10 cellular contexts compared by ENCODE assay signal in the genomic region with DNA sequence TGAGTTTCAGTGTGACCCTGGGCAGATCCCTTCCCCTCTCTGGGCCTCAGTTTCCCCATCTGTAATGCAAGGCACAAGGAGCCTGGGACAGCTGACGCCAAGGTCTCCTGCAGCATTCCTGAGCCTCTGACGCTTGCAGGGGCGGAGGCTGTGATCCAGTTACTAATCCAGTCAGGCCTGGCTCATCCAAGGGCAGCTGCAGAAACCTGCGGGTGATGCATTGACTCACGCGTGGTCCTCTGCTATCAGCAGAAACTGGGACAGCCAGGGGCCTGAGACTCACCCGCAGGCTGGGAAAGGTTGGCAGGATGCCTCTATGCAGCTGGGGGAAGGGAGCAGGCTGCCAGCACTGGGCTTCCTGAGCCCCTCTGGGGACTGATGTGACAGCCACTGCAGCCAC.
DNase-seq lines count a peak whose midpoint lies in the region; ATAC-seq and TF ChIP-seq lines count a peak whose summit lies in the region.
"Had no signal": no experiment of that assay in that cellular context is flagged by ENCODE, and none has a peak within 500 bp of the region (broad histone marks: within the 10 kb centered on the region; RNA-seq: fewer than 3 reads in every experiment).

No MANE protein-coding gene starts in this region.

- H3K27ac ChIP-seq in HCT116 (ENCODE audit: low read depth, low read length): no peak overlapping the region
- H3K27ac ChIP-seq in angular gyrus (ENCODE audit: low read depth, low read length): peak overlapping the region; percentile 85
- peak overlapping the region; percentile 78 for H3K27ac ChIP-seq in right cardiac atrium (ENCODE audit: low read length)
- H3K27ac ChIP-seq in smooth muscle cell (ENCODE audit: low read depth): peak overlapping the region; percentile 79
- no peak overlapping the region for H3K27ac ChIP-seq in H9 (ENCODE audit: insufficient read length, low read depth, low read length)
- H3K27ac ChIP-seq: tibial artery had no signal

- H4K5ac ChIP-seq in H9 (ENCODE audit: insufficient read length, low read depth, low read length): no peak overlapping the region

- H3K36me3 ChIP-seq in HCT116 (ENCODE audit: control insufficient read depth in 1 of 2, insufficient read depth in 2 of 2, low read length in 2 of 2) (no peaks in the 10 kb centered on the region), smooth muscle cell (ENCODE audit: low read depth) (no peaks in the 10 kb centered on the region)
- H3K36me3 ChIP-seq: tibial artery had no signal

- no peak overlapping the region; the same call in 1 of the 2 replicates for H3K14ac ChIP-seq in H9 (ENCODE audit: insufficient read depth, low read length)

- H2AK5ac ChIP-seq in H9 (ENCODE audit: insufficient read length, low read length): no peak overlapping the region

- no peaks in the 10 kb centered on the region for H3K9me3 ChIP-seq in HCT116 (ENCODE audit: control insufficient read depth in 1 of 2, insufficient read depth in 1 of 2, low read depth in 1 of 2, low read length in 2 of 2)
- no peaks in the 10 kb centered on the region for H3K9me3 ChIP-seq in right cardiac atrium (ENCODE audit: control insufficient read depth, low read length)
- no peaks in the 10 kb centered on the region for H3K9me3 ChIP-seq in smooth muscle cell (replicated peaks; ENCODE audit: low read depth)
- no peaks in the 10 kb centered on the region for H3K9me3 ChIP-seq in H9 (ENCODE audit: control insufficient read depth, low read depth, low read length)
- H3K9me3 ChIP-seq: tibial artery had no signal

- POLR2A ChIA-PET in HCT116 (lab: Charles Lee): no interaction called here

- H3K27me3 ChIP-seq in HCT116 (ENCODE audit: insufficient read depth, low read length) (no peaks in the 10 kb centered on the region), right cardiac atrium (ENCODE audit: control insufficient read depth, insufficient read depth) (no peaks in the 10 kb centered on the region), smooth muscle cell (ENCODE audit: low read depth) (no peaks in the 10 kb centered on the region), H9 (ENCODE audit: insufficient read depth, low read length) (no peaks in the 10 kb centered on the region)

- H3K79me1 ChIP-seq in H9 (ENCODE audit: insufficient read depth, low read depth, low read length, poor library complexity, severe bottlenecking): no peaks in the 10 kb centered on the region

- peak overlapping the region in 1 of 2 experiments; percentile 21; a peak in 1 of 4 replicates for H3K4me3 ChIP-seq in HCT116 (replicated peaks in 1 of 2; ENCODE audit: low read depth in 1 of 2, low read length in 2 of 2)
- no peak overlapping the region for H3K4me3 ChIP-seq in right cardiac atrium (ENCODE audit: low read length)
- no peak overlapping the region for H3K4me3 ChIP-seq in smooth muscle cell
- H3K4me3 ChIP-seq: tibial artery had no signal

- H4K91ac ChIP-seq in H9 (ENCODE audit: insufficient read length, low read depth, low read length): no peak overlapping the region

- H3K27me3 Mint-ChIP-seq in H9 (ENCODE audit: low read depth): peaks cover 11% of the 10 kb centered on the region

- H3K9me2 ChIP-seq in HCT116 (ENCODE audit: insufficient read depth): no peaks in the 10 kb centered on the region

- no peak overlapping the region for H2BK20ac ChIP-seq in H9 (ENCODE audit: low read depth, low read length, poor library complexity, severe bottlenecking)

- H4K20me1 ChIP-seq in HCT116 (ENCODE audit: insufficient read depth) (no peaks in the 10 kb centered on the region), smooth muscle cell (ENCODE audit: low read depth) (no peaks in the 10 kb centered on the region), H9 (ENCODE audit: control insufficient read depth, insufficient read depth, insufficient read length) (no peaks in the 10 kb centered on the region)

- TF ChIP-seq POLR2A in HCT116 (IDR thresholded peaks at IDR 0.05; ENCODE audit: borderline replicate concordance, extremely low read depth, insufficient read depth, insufficient read length): no peak

- intact Hi-C loops in HCT116 (cut with micrococcal nuclease) (no loop called here), right cardiac atrium (cut with DNase I) (no loop called here)

- H3F3A ChIP-seq in smooth muscle cell (ENCODE audit: low read depth): no peaks in the 10 kb centered on the region

- H2BK15ac ChIP-seq in H9 (ENCODE audit: low read depth, low read length): no peak overlapping the region

- H4K8ac ChIP-seq in H9 (replicated peaks; ENCODE audit: insufficient read length, low read depth, low read length): no peak overlapping the region

- no peak overlapping the region for H3K4ac ChIP-seq in H9 (ENCODE audit: low read depth, low read length)

- no peak overlapping the region for H2BK12ac ChIP-seq in H9 (ENCODE audit: insufficient read length, low read depth, low read length)

- BruUV-seq in HCT116 (replicated peaks; lab: Mats Ljungman, UMichigan): no TSS peak

- peaks cover 19 to 28% of the 10 kb centered on the region in 2 experiments for H3K4me1 Mint-ChIP-seq in H9

- TF ChIP-seq CTCF in HCT116 (IDR thresholded peaks at IDR 0.05 in 2 of 3, conservative IDR thresholded peaks at IDR 0.05 in 1 of 3; ENCODE audit: borderline replicate concordance in 1 of 3, insufficient read depth in 1 of 3, low read depth in 2 of 3, low read length in 2 of 3): no peak
- no peak for TF ChIP-seq CTCF in smooth muscle cell (IDR thresholded peaks at IDR 0.05; ENCODE audit: borderline replicate concordance, insufficient read depth, poor library complexity, severe bottlenecking)
- no peak for TF ChIP-seq CTCF in omental fat pad (IDR thresholded peaks at IDR 0.05)
- no peak for TF ChIP-seq CTCF in H9 (conservative IDR thresholded peaks at IDR 0.05)

- TF ChIP-seq RAD21 in HCT116 (IDR thresholded peaks at IDR 0.05; ENCODE audit: low read depth): no peak

- no peaks in the 10 kb centered on the region for H3K36me3 Mint-ChIP-seq in H9 (ENCODE audit: insufficient read depth in 1 of 3, low read depth in 3 of 3)

- WGBS in right cardiac atrium: 18% methylated on average over 7 of the region's 7 CpGs
- 4% methylated on average over 7 of the region's 7 CpGs for WGBS in smooth muscle cell (ENCODE audit: low lambda C conversion rate)
- no CpG with 5 or more reads among the region's 7 CpGs for WGBS in H9 (ENCODE audit: extremely low coverage, insufficient read length, low lambda C conversion rate)

- RAD21 ChIA-PET in HCT116 (lab: Charles Lee; ENCODE audit: low non-redundant PET in 1 of 2, low total read pairs in 2 of 2, uncharacterized antibody in 2 of 2, unreplicated experiment in 2 of 2): no interaction called here

- H2AFZ ChIP-seq in HCT116 (ENCODE audit: low read depth, low read length, poor library complexity, severe bottlenecking) (no peak overlapping the region), smooth muscle cell (ENCODE audit: low read depth) (no peak overlapping the region), H9 (ENCODE audit: low read length) (no peak overlapping the region)

- H3K4me3 Mint-ChIP-seq in H9: no peak overlapping the region

- no peak overlapping the region for H3K56ac ChIP-seq in H9 (ENCODE audit: insufficient read length, low read depth, low read length)

- no peaks in the 10 kb centered on the region for H3K79me2 ChIP-seq in HCT116 (ENCODE audit: insufficient read depth, low read length)
- H3K79me2 ChIP-seq in smooth muscle cell (ENCODE audit: low read depth): no peaks in the 10 kb centered on the region
- H3K79me2 ChIP-seq in H9 (ENCODE audit: insufficient read depth, low read length): no peaks in the 10 kb centered on the region

- H3K4me2 ChIP-seq in HCT116 (ENCODE audit: low read length) (peak overlapping the region; percentile 66), smooth muscle cell (peak overlapping the region; percentile 70), H9 (ENCODE audit: insufficient read depth, insufficient read length, low read length) (no peak overlapping the region)

- H3K27ac Mint-ChIP-seq in H9: no peak overlapping the region
- H3K27ac Mint-ChIP-seq: progenitor cell of endocrine pancreas had no signal

- H3K9ac ChIP-seq in HCT116 (ENCODE audit: low read length) (peak overlapping the region; percentile 23; the same call in 1 of the 2 replicates), smooth muscle cell (ENCODE audit: low read depth) (peak overlapping the region; percentile 21), H9 (ENCODE audit: extremely low read depth, insufficient read length, low read length) (no peak overlapping the region)

- no peak overlapping the region for H3K23ac ChIP-seq in H9 (ENCODE audit: insufficient read length, low read depth, low read length)

- CTCF ChIA-PET in HCT116 (lab: Charles Lee): no interaction called here

- DNase-seq in HCT116 (ENCODE audit: low read depth, low spot score): peak; percentile 56
- DNase-seq in right cardiac atrium: peak; percentile 89 to 91 (median 90)
- DNase-seq in smooth muscle cell (lab: John Stamatoyannopoulos, UW; ENCODE audit: unreplicated experiment): peak; percentile 43
- DNase-seq in omental fat pad (ENCODE audit: low spot score): no peak
- no peak for DNase-seq in H9
- DNase-seq in T-helper 2 cell: no peak
- DNase-seq: tibial artery had no signal

- H3K18ac ChIP-seq in H9 (ENCODE audit: insufficient read length, low read depth, low read length): no peak overlapping the region

- no peak overlapping the region for H2BK120ac ChIP-seq in H9 (ENCODE audit: low read depth, low read length, poor library complexity, severe bottlenecking)

- H3K4me1 ChIP-seq in HCT116 (ENCODE audit: control insufficient read depth in 1 of 2, insufficient read depth in 2 of 2, low read length in 2 of 2) (peaks cover 9 to 36% of the 10 kb centered on the region in 2 experiments; a peak in 3 of 4 replicates), right cardiac atrium (ENCODE audit: control insufficient read depth, insufficient read depth, low read length) (peaks cover 21% of the 10 kb centered on the region), smooth muscle cell (ENCODE audit: low read depth) (peaks cover 11% of the 10 kb centered on the region), H9 (ENCODE audit: insufficient read depth, low read length) (no peaks in the 10 kb centered on the region)

- peak; percentile 78 for ATAC-seq in HCT116
- peak; percentile 84 to 90 for ATAC-seq in right cardiac atrium
- no peak for ATAC-seq in omental fat pad (ENCODE audit: low FRiP score)
- ATAC-seq in GM21528 (IDR thresholded peaks at IDR 0.05; ENCODE audit: low FRiP score, unreplicated experiment): no peak

- no peaks in the 10 kb centered on the region for H3K9me3 Mint-ChIP-seq in H9

- H3T11ph ChIP-seq in H9 (ENCODE audit: low read length): no peak overlapping the region

- H3K23me2 ChIP-seq in H9 (ENCODE audit: insufficient read length, low read depth, low read length, poor library complexity, severe bottlenecking): no peaks in the 10 kb centered on the region

- H2BK5ac ChIP-seq in H9 (ENCODE audit: insufficient read length, low read length): no peak overlapping the region

TF ChIP-seq in HCT116, 20 proteins besides CTCF, POLR2A, EP300 and RAD21 (continues in another document):
- TF ChIP-seq TCF7L2 (IDR thresholded peaks at IDR 0.05; ENCODE audit: borderline replicate concordance, extremely low read depth, insufficient read depth, insufficient read length) (peak; percentile 40), SP1 (IDR thresholded peaks at IDR 0.05; ENCODE audit: low read depth) (peak; percentile 53; the same call in 1 of the 2 replicates), SIN3A (IDR thresholded peaks at IDR 0.05; ENCODE audit: low read depth) (peak; percentile 61; the same call in 1 of the 2 replicates), ZNF274 (IDR thresholded peaks at IDR 0.05; ENCODE audit: low read depth, low read length) (no peak)

Comparison
In these comparisons a context has a peak if more than half of its experiments do, and no peak if none do; other contexts are left out.
1. ATAC-seq: peak in HCT116 (single experiment) and right cardiac atrium (2 of 2); none in omental fat pad (single experiment) and GM21528 (single experiment).
2. DNase-seq: peak in HCT116 (single experiment), right cardiac atrium (3 of 3) and smooth muscle cell (single experiment); none in omental fat pad (single experiment), H9 (single experiment) and T-helper 2 cell (0 of 5).
3. H3K27ac ChIP-seq: peak in angular gyrus (single experiment), right cardiac atrium (single experiment) and smooth muscle cell (single experiment); none in HCT116 (single experiment) and H9 (single experiment).